ENCODE assay signal across 33 cellular contexts in the genomic region with DNA sequence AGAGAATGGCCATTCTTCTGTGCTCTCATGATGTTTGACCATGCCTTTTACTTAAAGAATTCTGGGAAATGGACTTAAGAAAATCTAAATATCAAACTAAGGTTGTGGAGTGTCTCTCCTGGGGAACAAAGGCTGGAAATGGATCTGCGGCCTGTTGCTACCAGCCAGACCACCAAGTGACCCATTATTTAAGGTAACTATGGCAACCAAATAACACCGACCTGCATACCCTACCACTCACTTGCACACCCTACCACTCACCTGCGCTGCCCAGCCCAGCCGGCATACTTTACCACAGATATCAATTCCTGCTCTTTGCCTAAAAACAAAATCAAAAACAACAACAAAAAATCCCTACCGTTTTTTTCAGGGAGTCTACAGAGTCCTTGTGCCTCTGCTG.
"Had no signal": no experiment of that assay in that cellular context is flagged by ENCODE, and none has a peak within 500 bp of the region (broad histone marks: within the 10 kb centered on the region; RNA-seq: fewer than 3 reads in every experiment).

No MANE protein-coding gene starts in this region.

- H3K9me3 Mint-ChIP-seq: activated CD4-positive, alpha-beta memory T cell treated with anti-CD3 and anti-CD28 coated beads, Interleukin-2, amount 10 ng/mL, durations not matched to agents 7 days and 5 days; activated naive CD4-positive, alpha-beta T cell treated with anti-CD3 and anti-CD28 coated beads, Interleukin-2, amount 10 ng/mL, durations not matched to agents 7 days and 5 days; activated naive CD8-positive, alpha-beta T cell treated with anti-CD3 and anti-CD28 coated beads, Interleukin-2, amount 50 U/mL, for 24 hours; brain had no signal

- ATAC-seq: activated CD8-positive, alpha-beta memory T cell treated with anti-CD3 and anti-CD28 coated beads, Interleukin-2, amount 10 ng/mL, durations not matched to agents 7 days and 5 days; activated naive CD8-positive, alpha-beta T cell treated with anti-CD3 and anti-CD28 coated beads, Interleukin-2, amount 50 U/mL, for 24 hours; Panc1 had no signal

- H3K27ac ChIP-seq: SJSA1, VCaP had no signal

- H3K27me3 Mint-ChIP-seq: activated CD4-positive, alpha-beta memory T cell treated with anti-CD3 and anti-CD28 coated beads, Interleukin-2, amount 10 ng/mL, durations not matched to agents 7 days and 5 days; activated CD8-positive, alpha-beta memory T cell treated with anti-CD3 and anti-CD28 coated beads, Interleukin-2, amount 10 ng/mL, durations not matched to agents 7 days and 5 days; activated naive CD4-positive, alpha-beta T cell treated with anti-CD3 and anti-CD28 coated beads, Interleukin-2, amount 10 ng/mL, durations not matched to agents 7 days and 5 days; activated naive CD8-positive, alpha-beta T cell; activated naive CD8-positive, alpha-beta T cell treated with anti-CD3 and anti-CD28 coated beads, Interleukin-2, amount 50 U/mL, for 24 hours; brain had no signal

- H3K27ac Mint-ChIP-seq: activated CD4-positive, alpha-beta memory T cell treated with anti-CD3 and anti-CD28 coated beads, Interleukin-2, amount 10 ng/mL, durations not matched to agents 7 days and 5 days; activated CD8-positive, alpha-beta memory T cell treated with anti-CD3 and anti-CD28 coated beads, Interleukin-2, amount 10 ng/mL, durations not matched to agents 7 days and 5 days; activated naive CD4-positive, alpha-beta T cell treated with anti-CD3 and anti-CD28 coated beads, Interleukin-2, amount 10 ng/mL, durations not matched to agents 7 days and 5 days; activated naive CD8-positive, alpha-beta T cell; activated naive CD8-positive, alpha-beta T cell treated with anti-CD3 and anti-CD28 coated beads, Interleukin-2, amount 50 U/mL, for 24 hours; brain had no signal

- H3K9me3 ChIP-seq: MG63, SJSA1, SK-N-SH had no signal

- H3K27me3 ChIP-seq: MG63, SJSA1 had no signal

- H3K9ac ChIP-seq: SK-N-SH had no signal

- H3K4me3 ChIP-seq: MG63, SJSA1 had no signal

- H3K4me3 Mint-ChIP-seq: activated CD4-positive, alpha-beta memory T cell treated with anti-CD3 and anti-CD28 coated beads, Interleukin-2, amount 10 ng/mL, durations not matched to agents 7 days and 5 days; activated CD8-positive, alpha-beta memory T cell treated with anti-CD3 and anti-CD28 coated beads, Interleukin-2, amount 10 ng/mL, durations not matched to agents 7 days and 5 days; activated naive CD4-positive, alpha-beta T cell treated with anti-CD3 and anti-CD28 coated beads, Interleukin-2, amount 10 ng/mL, durations not matched to agents 7 days and 5 days; activated naive CD8-positive, alpha-beta T cell; activated naive CD8-positive, alpha-beta T cell treated with anti-CD3 and anti-CD28 coated beads, Interleukin-2, amount 50 U/mL, for 24 hours; brain had no signal

- DNase-seq: activated CD4-positive, alpha-beta memory T cell treated with anti-CD3 and anti-CD28 coated beads, Interleukin-2, amount 10 ng/mL, durations not matched to agents 7 days and 5 days; activated CD4-positive, alpha-beta T cell treated with anti-CD3 and anti-CD28 coated beads for 1 hour; activated CD4-positive, alpha-beta T cell treated with anti-CD3 and anti-CD28 coated beads for 48 hours; activated CD4-positive, CD25-positive, alpha-beta regulatory T cell; activated CD8-positive, alpha-beta memory T cell treated with anti-CD3 and anti-CD28 coated beads for 24 hours; activated CD8-positive, alpha-beta memory T cell treated with anti-CD3 and anti-CD28 coated beads, Interleukin-2, amount 10 ng/mL, durations not matched to agents 7 days and 5 days; activated CD8-positive, alpha-beta memory T cell treated with anti-CD3 and anti-CD28 coated beads, Interleukin-2, amount 50 U/mL, for 48 hours; activated effector memory CD4-positive, alpha-beta T cell treated with Interleukin-2 at 50 U/mL for 16 hours; activated naive CD4-positive, alpha-beta T cell treated with anti-CD3 and anti-CD28 coated beads, Interleukin-2, amount 10 ng/mL, durations not matched to agents 7 days and 5 days; activated naive CD8-positive, alpha-beta T cell treated with anti-CD3 and anti-CD28 coated beads, Interleukin-2, amount 50 U/mL, for 24 hours; activated T-cell treated with anti-CD3 and anti-CD28 coated beads, Interleukin-2, amount 50 U/mL, for 48 hours; anterior cingulate cortex; caudate nucleus; cerebellar nuclear complex; Kasumi-1; MG63; MV-4-11; NCI-H1092; NCI-H1436 treated with DMSO at 0.1 percent for 48 hours; NCI-H1694 treated with DMSO at 0.1 percent for 48 hours; NCI-H2029; NCI-H345; NCI-H524 treated with DMSO at 0.1 percent for 48 hours; SHP77 treated with DMSO at 0.1 percent for 48 hours; SK-N-SH; T-helper 1 cell; T-helper 2 cell; T-helper 9 cell had no signal

- H3K4me1 Mint-ChIP-seq: activated CD4-positive, alpha-beta memory T cell treated with anti-CD3 and anti-CD28 coated beads, Interleukin-2, amount 10 ng/mL, durations not matched to agents 7 days and 5 days; activated CD8-positive, alpha-beta memory T cell treated with anti-CD3 and anti-CD28 coated beads, Interleukin-2, amount 10 ng/mL, durations not matched to agents 7 days and 5 days; activated naive CD4-positive, alpha-beta T cell treated with anti-CD3 and anti-CD28 coated beads, Interleukin-2, amount 10 ng/mL, durations not matched to agents 7 days and 5 days had no signal

- H3K4me2 ChIP-seq: SK-N-SH had no signal
